ENCODE assay signal across 17 cellular contexts in genomic region chr9:92414566-92414965, GRCh38. TPM values are rescaled to one million over a fixed set of nuclear protein-coding genes. Genes with fewer than 3 reads are reported as not detected.
"Had no signal": no experiment of that assay in that cellular context is flagged by ENCODE, and none has a peak within 500 bp of the region (broad histone marks: within the 10 kb centered on the region; RNA-seq: fewer than 3 reads in every experiment).

No MANE protein-coding gene starts in this region.

- ATAC-seq: left lung; mucosa of descending colon; naive thymus-derived CD8-positive, alpha-beta T cell had no signal

- H2AFZ ChIP-seq: hepatocyte had no signal

- H3K27ac ChIP-seq: cardiac muscle cell, hepatocyte, left lung, right atrium auricular region, suprapubic skin, VCaP had no signal

- H3K36me3 ChIP-seq: cardiac muscle cell, left lung, right atrium auricular region, suprapubic skin had no signal

- H3K4me3 ChIP-seq: cardiac muscle cell, hepatocyte, left lung, mucosa of descending colon, right atrium auricular region, suprapubic skin had no signal

- H3K9me3 ChIP-seq: left lung, mucosa of descending colon, right atrium auricular region, suprapubic skin had no signal

- H3K27me3 ChIP-seq: cardiac muscle cell, hepatocyte, left lung, right atrium auricular region, suprapubic skin had no signal

- H3K79me2 ChIP-seq: hepatocyte had no signal

- DNase-seq: activated CD4-positive, alpha-beta T cell treated with anti-CD3 and anti-CD28 coated beads, Interleukin-2, amount 50 U/mL, for 48 hours; activated naive CD4-positive, alpha-beta T cell treated with anti-CD3 and anti-CD28 coated beads, Interleukin-2, amount 10 ng/mL, durations not matched to agents 7 days and 5 days; left lung; mammary epithelial cell; mucosa of descending colon; naive thymus-derived CD8-positive, alpha-beta T cell; small intestine; stimulated activated CD4-positive, alpha-beta T cell treated with anti-CD3 and anti-CD28 coated beads, Interleukin-4, amount 100 ng/mL, for 4 hours; stimulated activated CD8-positive, alpha-beta memory T cell treated with anti-CD3 and anti-CD28 coated beads, Interleukin-4, amount 100 ng/mL, for 48 hours had no signal

- H3K4me2 ChIP-seq: hepatocyte had no signal

- H3K4me1 ChIP-seq: left lung, suprapubic skin had no signal

RNA-seq across cellular contexts. Expression of gene OMD, which starts 9.7 kb away (rescaled TPM):
- total RNA-seq: activated T-helper 2 cell treated with anti-CD3 and anti-CD28 coated beads, Interferon-gamma antibody, Interleukin-2, Interleukin-4, amounts not matched to agents 10 μg/mL and 5 μg/mL and 100 μg/mL, durations not matched to agents 14 hours and 24 hours and 36 hours; cardiac muscle cell; glomerular endothelial cell; mammary epithelial cell; naive thymus-derived CD8-positive, alpha-beta T cell had no signal
- polyA plus RNA-seq: cardiac muscle cell; keratinocyte; mammary epithelial cell; naive thymus-derived CD8-positive, alpha-beta T cell had no signal

RNA-seq across cellular contexts. Expression of gene OGN, which starts 10.2 kb away (rescaled TPM):
- total RNA-seq: activated T-helper 2 cell treated with anti-CD3 and anti-CD28 coated beads, Interferon-gamma antibody, Interleukin-2, Interleukin-4, amounts not matched to agents 10 μg/mL and 5 μg/mL and 100 μg/mL, durations not matched to agents 14 hours and 24 hours and 36 hours; cardiac muscle cell; glomerular endothelial cell; mammary epithelial cell; naive thymus-derived CD8-positive, alpha-beta T cell had no signal
- polyA plus RNA-seq: keratinocyte, mammary epithelial cell had no signal
